8 cellular contexts compared by ENCODE assay signal in the genomic region with DNA sequence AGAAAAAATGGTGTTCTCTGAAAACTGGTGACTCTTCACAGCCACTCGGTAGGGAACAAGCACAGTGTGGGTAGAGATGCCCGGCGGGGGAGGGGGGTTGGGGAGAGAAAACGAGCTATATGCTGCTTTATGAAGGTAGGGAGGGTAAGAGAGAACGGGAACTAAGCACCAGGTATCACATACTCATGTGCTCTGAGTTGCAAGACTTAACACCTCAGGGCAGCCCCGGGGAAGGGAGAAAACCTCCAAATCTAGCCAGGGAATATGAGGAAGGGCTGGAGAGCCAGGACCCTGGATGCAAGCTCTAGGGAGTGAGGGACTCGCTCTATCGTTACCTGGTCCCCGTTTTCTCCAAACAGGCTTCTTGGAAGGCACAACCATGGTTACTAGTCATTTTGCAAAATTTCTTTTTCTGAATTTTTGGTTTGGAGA. TPM values are rescaled to one million over a fixed set of nuclear protein-coding genes. Genes with fewer than 3 reads are reported as not detected.
DNase-seq lines count a peak whose midpoint lies in the region; ATAC-seq and TF ChIP-seq lines count a peak whose summit lies in the region.

No MANE protein-coding gene starts in this region.

- peaks cover 24% of the 10 kb centered on the region for H3K36me3 Mint-ChIP-seq in endodermal cell (ENCODE audit: low read depth)

- no peaks in the 10 kb centered on the region for H3K27me3 Mint-ChIP-seq in endodermal cell (ENCODE audit: insufficient read depth)

- DNase-seq in GM12865 (ENCODE audit: low read depth) (peak; percentile 61), SJSA1 (ENCODE audit: low read depth in 1 of 2, low spot score in 2 of 2) (no peak), endodermal cell (no peak), NCI-H1930 (lab: John Stamatoyannopoulos, UW) (no peak), foreskin keratinocyte (no peak)

- ATAC-seq in HG03439 (IDR thresholded peaks at IDR 0.05; ENCODE audit: unreplicated experiment), result no peak
- no peak for ATAC-seq in HG03135 (IDR thresholded peaks at IDR 0.05; ENCODE audit: unreplicated experiment)
- no peak for ATAC-seq in foreskin keratinocyte

- no peaks in the 10 kb centered on the region for H3K9me3 Mint-ChIP-seq in endodermal cell

- H3K27ac ChIP-seq in SJSA1 (peak overlapping the region; percentile 83), endodermal cell (ENCODE audit: low read depth, low read length) (no peak overlapping the region), skeletal muscle tissue (ENCODE audit: low read depth, low read length) (peak overlapping the region; percentile 71), foreskin keratinocyte (no peak overlapping the region)

- 82 to 83% methylated on average over 9 of the region's 9 CpGs for WGBS in endodermal cell (ENCODE audit: insufficient coverage in 1 of 2, insufficient read length in 1 of 2), 2 experiments

- no peak overlapping the region for H3K4me3 Mint-ChIP-seq in endodermal cell

- H3K27ac Mint-ChIP-seq in endodermal cell, result peak overlapping the region; percentile 76

- H3K27me3 ChIP-seq in SJSA1 (replicated peaks) (no peaks in the 10 kb centered on the region), endodermal cell (ENCODE audit: control insufficient read depth, insufficient read depth, low read length, poor library complexity, severe bottlenecking) (no peaks in the 10 kb centered on the region), skeletal muscle tissue (ENCODE audit: control insufficient read depth in 3 of 3, insufficient read depth in 3 of 3, low read length in 3 of 3) (no peaks in the 10 kb centered on the region), foreskin keratinocyte (no peaks in the 10 kb centered on the region)

- no peaks in the 10 kb centered on the region for H3K9me3 ChIP-seq in SJSA1 (replicated peaks)
- H3K9me3 ChIP-seq in endodermal cell (ENCODE audit: control insufficient read depth, low read length), result no peaks in the 10 kb centered on the region
- no peaks in the 10 kb centered on the region for H3K9me3 ChIP-seq in skeletal muscle tissue (ENCODE audit: control insufficient read depth in 3 of 3, low read length in 3 of 3)

- H3K4me1 ChIP-seq in SJSA1 (replicated peaks) (peaks cover 52% of the 10 kb centered on the region), endodermal cell (ENCODE audit: control insufficient read depth, insufficient read depth, low read length) (peaks cover 8% of the 10 kb centered on the region), skeletal muscle tissue (ENCODE audit: control insufficient read depth in 3 of 3, insufficient read depth in 3 of 3, low read length in 3 of 3) (peaks cover 54 to 60% (median 54%) of the 10 kb centered on the region in 3 donors), foreskin keratinocyte (peaks cover 6% of the 10 kb centered on the region)

- H3K36me3 ChIP-seq in SJSA1, result 0 out of 2 replicates have a peak, but pooled peaks cover 14% of the 10 kb centered on the region
- H3K36me3 ChIP-seq in endodermal cell (ENCODE audit: control insufficient read depth, insufficient read depth, low read length), result peaks cover 42% of the 10 kb centered on the region
- no peaks in the 10 kb centered on the region for H3K36me3 ChIP-seq in skeletal muscle tissue (ENCODE audit: control insufficient read depth in 3 of 3, insufficient read depth in 3 of 3, low read length in 3 of 3)

- H3K4me3 ChIP-seq in GM12865 (ENCODE audit: low read depth, low read length) (peak overlapping the region; percentile 79), SJSA1 (no peak overlapping the region), endodermal cell (ENCODE audit: low read length) (no peak overlapping the region), skeletal muscle tissue (ENCODE audit: low read length in 3 of 3) (peak overlapping the region in 1 of 3 donors; percentile 31)

- no peak overlapping the region for H3K9ac ChIP-seq in endodermal cell (ENCODE audit: extremely low read depth, low read length, poor library complexity, severe bottlenecking)
- peak overlapping the region in 1 of 3 donors; percentile 68 for H3K9ac ChIP-seq in skeletal muscle tissue (ENCODE audit: low read depth in 1 of 3, low read length in 3 of 3)

- peaks cover 30% of the 10 kb centered on the region for H3K4me1 Mint-ChIP-seq in endodermal cell

- TF ChIP-seq CTCF in GM12865 (IDR thresholded peaks at IDR 0.05; ENCODE audit: insufficient read depth, low read depth, low read length, missing control alignments), result no peak
- TF ChIP-seq CTCF in endodermal cell (conservative IDR thresholded peaks at IDR 0.05), result no peak
- TF ChIP-seq CTCF in foreskin keratinocyte (conservative IDR thresholded peaks at IDR 0.05), result no peak

RNA-seq across cellular contexts. Expression of a gene that starts 35.3 kb away (rescaled TPM):
- total RNA-seq in SJSA1 (2014; rRNA removed; shearing (Covaris generic)), result 28.8 and 31.3 TPM in 2 replicates
- total RNA-seq in endodermal cell (under 1 TPM; 0.13 to 0.57 TPM), skeletal muscle tissue (23.5 TPM), foreskin keratinocyte (1.5 and 3.0 TPM in 2 replicates)
- 0.64 TPM for polyA plus RNA-seq in endodermal cell (2013, experiment 1 of 2)
- polyA plus RNA-seq in endodermal cell (2013, experiment 2 of 2), result 0.21 TPM
- polyA plus RNA-seq in foreskin keratinocyte, result 0.99 and 2.4 TPM in 2 replicates

RNA-seq across cellular contexts. Expression of a gene that starts 48.4 kb away (rescaled TPM):
- 66.0 and 79.9 TPM in 2 replicates for total RNA-seq in SJSA1 (2014; rRNA removed; shearing (Covaris generic))
- total RNA-seq in endodermal cell (10 to 100 TPM; 19.8 to 27.5 TPM), skeletal muscle tissue (24.0 TPM), foreskin keratinocyte (55.7 and 61.6 TPM in 2 replicates)
- polyA plus RNA-seq in endodermal cell (2013, experiment 1 of 2), result 24.3 TPM
- 24.8 TPM for polyA plus RNA-seq in endodermal cell (2013, experiment 2 of 2)
- 71.6 and 74.4 TPM in 2 replicates for polyA plus RNA-seq in foreskin keratinocyte

Comparison
In these comparisons a context has a peak if more than half of its experiments do, and no peak if none do; other contexts are left out.
1. H3K27ac ChIP-seq: peak in SJSA1 (single experiment) and skeletal muscle tissue (single experiment); none in endodermal cell (single experiment) and foreskin keratinocyte (single experiment).